Comparison of ENCODE assay signal across 15 cellular contexts in the genomic region with DNA sequence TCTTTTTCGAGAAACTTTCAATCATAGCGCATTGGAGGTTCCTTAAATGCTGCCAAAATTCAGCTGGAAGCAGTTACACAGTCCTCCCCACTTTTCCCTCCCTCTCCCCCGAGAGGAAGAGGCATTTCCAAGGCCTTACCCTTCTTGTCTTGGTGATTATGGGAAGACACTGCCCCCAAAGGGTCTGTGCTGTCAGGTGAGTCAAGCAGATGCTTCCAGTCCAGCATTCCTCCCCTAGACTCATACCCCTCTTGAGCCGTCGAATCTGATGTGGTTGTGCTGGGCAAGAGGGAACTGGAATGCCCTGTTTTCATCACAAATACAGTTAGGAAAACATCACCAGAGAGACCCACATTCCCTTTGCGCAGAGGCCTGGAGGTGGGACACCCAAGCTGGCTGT.
DNase-seq lines count a peak whose midpoint lies in the region; ATAC-seq, FAIRE-seq and TF ChIP-seq lines count a peak whose summit lies in the region.
"Had no signal": no experiment of that assay in that cellular context is flagged by ENCODE, and none has a peak within 500 bp of the region (broad histone marks: within the 10 kb centered on the region; RNA-seq: fewer than 3 reads in every experiment).

No MANE protein-coding gene starts in this region.

- no peaks in the 10 kb centered on the region for H3K4me1 ChIP-seq in H9 (ENCODE audit: insufficient read depth, low read length)
- H3K4me1 ChIP-seq in H1 (replicated peaks in 1 of 4; ENCODE audit: control insufficient read depth in 3 of 4, insufficient read depth in 4 of 4, low read length in 3 of 4): no peaks in the 10 kb centered on the region; a peak in 1 of 7 replicates
- H3K4me1 ChIP-seq in neuronal stem cell (ENCODE audit: control insufficient read depth in 2 of 2, insufficient read depth in 1 of 2, low read depth in 1 of 2, low read length in 2 of 2): peaks cover 1 to 4% of the 10 kb centered on the region in 2 donors

- DNase-seq in H9: no peak
- no peak for DNase-seq in H1 (ENCODE audit: low read depth in 1 of 2, low spot score in 2 of 2)
- DNase-seq in neuronal stem cell (ENCODE audit: low spot score): no peak
- DNase-seq in NCI-H2029 (lab: John Stamatoyannopoulos, UW): no peak
- DNase-seq in stimulated activated naive CD8-positive, alpha-beta T cell treated with anti-CD3 and anti-CD28 coated beads, Interleukin-15, amount 100 ng/mL, for 72 hours: no peak
- no peak for DNase-seq in COLO668 (lab: John Stamatoyannopoulos, UW; ENCODE audit: unreplicated experiment)
- no peak for DNase-seq in HT-29 (ENCODE audit: low spot score)
- DNase-seq: CD8-positive, alpha-beta memory T cell; DMS53; GF-D8; H7 had no signal

- H3K79me1 ChIP-seq in H9 (ENCODE audit: insufficient read depth, low read depth, low read length, poor library complexity, severe bottlenecking): no peaks in the 10 kb centered on the region
- 0 out of 2 replicates have a peak, but pooled peaks cover 3% of the 10 kb centered on the region for H3K79me1 ChIP-seq in H1 (ENCODE audit: low read depth, low read length)
- H3K79me1 ChIP-seq in neuronal stem cell (ENCODE audit: low read depth, low read length): no peaks in the 10 kb centered on the region

- peaks cover 4 to 5% of the 10 kb centered on the region in 2 experiments; a peak in 3 of 4 replicates for H3K4me1 Mint-ChIP-seq in H9
- H3K4me1 Mint-ChIP-seq in stimulated activated naive CD8-positive, alpha-beta T cell treated with anti-CD3 and anti-CD28 coated beads, Interleukin-15, amount 100 ng/mL, for 72 hours: no peaks in the 10 kb centered on the region
- H3K4me1 Mint-ChIP-seq: B cell; CD8-positive, alpha-beta memory T cell had no signal

- no peak overlapping the region for H2BK20ac ChIP-seq in H9 (ENCODE audit: low read depth, low read length, poor library complexity, severe bottlenecking)
- no peak overlapping the region for H2BK20ac ChIP-seq in H1 (ENCODE audit: low read length)

- peak; percentile 17 to 26; a peak in 3 of 4 replicates for TF ChIP-seq RAD21 in H1 (IDR thresholded peaks at IDR 0.05 in 1 of 2, conservative IDR thresholded peaks at IDR 0.05 in 1 of 2; ENCODE audit: low read depth in 2 of 2, low read length in 2 of 2)

- H4K91ac ChIP-seq in H9 (ENCODE audit: insufficient read length, low read depth, low read length) (no peak overlapping the region), H1 (replicated peaks; ENCODE audit: insufficient read length, low read length) (no peak overlapping the region), neuronal stem cell (ENCODE audit: low read depth, low read length, poor library complexity) (no peak overlapping the region)

- H3K9me3 ChIP-seq in H9 (ENCODE audit: control insufficient read depth, low read depth, low read length) (no peaks in the 10 kb centered on the region), H1 (ENCODE audit: insufficient read depth in 2 of 2, low read depth in 1 of 2, low read length in 1 of 2) (no peaks in the 10 kb centered on the region), neuronal stem cell (replicated peaks in 1 of 2; ENCODE audit: control insufficient read depth in 2 of 2, insufficient read depth in 1 of 2, low read depth in 1 of 2, low read length in 2 of 2) (peaks cover 0 to 4% of the 10 kb centered on the region in 2 donors)

- H3K36me3 ChIP-seq in H1 (ENCODE audit: control insufficient read depth in 2 of 4, insufficient read depth in 4 of 4, low read length in 3 of 4) (peaks cover 17 to 99% (median 65%) of the 10 kb centered on the region in 4 experiments), neuronal stem cell (replicated peaks in 1 of 2; ENCODE audit: control insufficient read depth in 2 of 2, insufficient read depth in 2 of 2, low read length in 2 of 2) (peaks cover 6 to 12% of the 10 kb centered on the region in 2 donors)

- H2BK15ac ChIP-seq in H9 (ENCODE audit: low read depth, low read length) (no peak overlapping the region), H1 (ENCODE audit: low read length) (no peak overlapping the region), neuronal stem cell (ENCODE audit: low read length) (no peak overlapping the region)

- H2BK12ac ChIP-seq in H9 (ENCODE audit: insufficient read length, low read depth, low read length) (no peak overlapping the region), H1 (ENCODE audit: low read depth, low read length) (no peak overlapping the region), neuronal stem cell (ENCODE audit: low read length) (no peak overlapping the region)

- H3K56ac ChIP-seq in H9 (ENCODE audit: insufficient read length, low read depth, low read length): no peak overlapping the region
- no peak overlapping the region for H3K56ac ChIP-seq in H1 (replicated peaks; ENCODE audit: insufficient read length, low read depth, low read length)

- peak overlapping the region; percentile 23 to 89 (median 56); a peak in 4 of 7 replicates for H3K27ac Mint-ChIP-seq in H9
- no peak overlapping the region for H3K27ac Mint-ChIP-seq in stimulated activated naive CD8-positive, alpha-beta T cell treated with anti-CD3 and anti-CD28 coated beads, Interleukin-15, amount 100 ng/mL, for 72 hours
- H3K27ac Mint-ChIP-seq: B cell; CD8-positive, alpha-beta memory T cell had no signal

- H3K23me2 ChIP-seq in H9 (ENCODE audit: insufficient read length, low read depth, low read length, poor library complexity, severe bottlenecking) (no peaks in the 10 kb centered on the region), H1 (ENCODE audit: low read depth, low read length) (no peaks in the 10 kb centered on the region)

- no peak for TF ChIP-seq POLR2A in H1 (IDR thresholded peaks at IDR 0.05; ENCODE audit: control extremely low read depth in 1 of 2, low read depth in 2 of 2, low read length in 2 of 2)

- H3K79me2 ChIP-seq in H9 (ENCODE audit: insufficient read depth, low read length) (no peaks in the 10 kb centered on the region), H1 (ENCODE audit: control insufficient read depth in 1 of 2, insufficient read depth in 2 of 2, low read length in 2 of 2) (no peaks in the 10 kb centered on the region)

- peaks cover 54 to 97% (median 88%) of the 10 kb centered on the region in 3 experiments; a peak in 6 of 7 replicates for H3K36me3 Mint-ChIP-seq in H9 (ENCODE audit: insufficient read depth in 1 of 3, low read depth in 3 of 3)

- no peak for ATAC-seq in stimulated activated naive CD8-positive, alpha-beta T cell treated with anti-CD3 and anti-CD28 coated beads, Interleukin-15, amount 100 ng/mL, for 72 hours

- H3K4me3 ChIP-seq in H1 (ENCODE audit: extremely low read depth in 1 of 4, insufficient read depth in 2 of 4, low read depth in 3 of 4, low read length in 4 of 4) (no peak overlapping the region), neuronal stem cell (ENCODE audit: low read length in 2 of 2) (no peak overlapping the region)

- no peak overlapping the region for H4K5ac ChIP-seq in H9 (ENCODE audit: insufficient read length, low read depth, low read length)
- no peak overlapping the region for H4K5ac ChIP-seq in H1 (ENCODE audit: insufficient read length, low read depth, low read length)

- TF ChIP-seq EP300 in H1 (IDR thresholded peaks at IDR 0.05; ENCODE audit: borderline replicate concordance in 1 of 2, low read depth in 2 of 2, low read length in 2 of 2): no peak

- H3K4me2 ChIP-seq in H9 (ENCODE audit: insufficient read depth, insufficient read length, low read length) (no peak overlapping the region), H1 (ENCODE audit: insufficient read depth in 1 of 2, low read depth in 2 of 2, low read length in 2 of 2) (no peak overlapping the region), neuronal stem cell (ENCODE audit: insufficient read depth, low read length, poor library complexity, severe bottlenecking) (no peak overlapping the region)

- no CpG with 5 or more reads among the region's 6 CpGs for WGBS in H9 (ENCODE audit: extremely low coverage, insufficient read length, low lambda C conversion rate)
- 93% methylated on average over 6 of the region's 6 CpGs; no CpG with 5 or more reads in 1 of the 2 experiments for WGBS in H1 (ENCODE audit: extremely low coverage in 1 of 2, insufficient coverage in 1 of 2, insufficient read length in 1 of 2, insufficient replicate concordance in 2 of 2, low coverage in 1 of 2, low lambda C conversion rate in 2 of 2, missing lambda C conversion rate in 1 of 2), 2 experiments
- WGBS in neuronal stem cell (ENCODE audit: extremely low coverage in 2 of 2, insufficient read length in 2 of 2, insufficient replicate concordance in 1 of 2), 2 donors: no CpG with 5 or more reads among the region's 6 CpGs

- H2BK5ac ChIP-seq in H9 (ENCODE audit: insufficient read length, low read length) (no peak overlapping the region), H1 (ENCODE audit: low read depth, low read length) (no peak overlapping the region), neuronal stem cell (ENCODE audit: low read length) (no peak overlapping the region)

- no peak for TF ChIP-seq CTCF in H9 (conservative IDR thresholded peaks at IDR 0.05)
- TF ChIP-seq CTCF in H1 (IDR thresholded peaks at IDR 0.05; ENCODE audit: control extremely low read depth in 1 of 3, insufficient read depth in 1 of 3, low read depth in 1 of 3, low read length in 3 of 3): no peak

- H3K27me3 ChIP-seq in H9 (ENCODE audit: insufficient read depth, low read length) (no peaks in the 10 kb centered on the region), H1 (replicated peaks in 1 of 4; ENCODE audit: control insufficient read depth in 3 of 4, extremely low read depth in 1 of 4, insufficient read depth in 3 of 4, low read length in 3 of 4) (no peaks in the 10 kb centered on the region), neuronal stem cell (ENCODE audit: control insufficient read depth in 3 of 3, insufficient read depth in 3 of 3, low read depth in 1 of 3, low read length in 3 of 3) (no peaks in the 10 kb centered on the region)

- no peak overlapping the region for H3K23ac ChIP-seq in H9 (ENCODE audit: insufficient read length, low read depth, low read length)
- no peak overlapping the region for H3K23ac ChIP-seq in H1 (ENCODE audit: insufficient read length)
- no peak overlapping the region for H3K23ac ChIP-seq in neuronal stem cell (ENCODE audit: low read depth, low read length, poor library complexity)

- no peak overlapping the region for H3T11ph ChIP-seq in H9 (ENCODE audit: low read length)

- CTCF ChIA-PET in H1 (lab: Charles Lee; ENCODE audit: partially characterized antibody): interaction anchor here (1.0 kb wide), 1 partner anchor 60 kb away, joined by 3 read pairs; no protein-coding TSS in a partner anchor

- H3K27me3 Mint-ChIP-seq in H9 (ENCODE audit: low read depth): no peaks in the 10 kb centered on the region
- no peaks in the 10 kb centered on the region for H3K27me3 Mint-ChIP-seq in stimulated activated naive CD8-positive, alpha-beta T cell treated with anti-CD3 and anti-CD28 coated beads, Interleukin-15, amount 100 ng/mL, for 72 hours
- H3K27me3 Mint-ChIP-seq: B cell; CD8-positive, alpha-beta memory T cell had no signal

- no peak overlapping the region for H3K4ac ChIP-seq in H9 (ENCODE audit: low read depth, low read length)
- H3K4ac ChIP-seq in H1 (replicated peaks; ENCODE audit: insufficient read length, low read depth, low read length): no peak overlapping the region
- no peak overlapping the region for H3K4ac ChIP-seq in neuronal stem cell (ENCODE audit: low read length)

- H3K14ac ChIP-seq in H9 (ENCODE audit: insufficient read depth, low read length): no peak overlapping the region
- H3K14ac ChIP-seq in H1 (ENCODE audit: insufficient read length): no peak overlapping the region
- no peak overlapping the region for H3K14ac ChIP-seq in neuronal stem cell (ENCODE audit: low read length)

- H3K18ac ChIP-seq in H9 (ENCODE audit: insufficient read length, low read depth, low read length) (no peak overlapping the region), H1 (ENCODE audit: extremely low read depth, low read length) (no peak overlapping the region), neuronal stem cell (ENCODE audit: low read length) (no peak overlapping the region)

- H2AK5ac ChIP-seq in H9 (ENCODE audit: insufficient read length, low read length) (no peak overlapping the region), H1 (ENCODE audit: low read depth, low read length) (no peak overlapping the region), neuronal stem cell (ENCODE audit: low read depth, low read length) (no peak overlapping the region)

- H3K4me3 Mint-ChIP-seq in H9: no peak overlapping the region
- H3K4me3 Mint-ChIP-seq in stimulated activated naive CD8-positive, alpha-beta T cell treated with anti-CD3 and anti-CD28 coated beads, Interleukin-15, amount 100 ng/mL, for 72 hours: no peak overlapping the region
- H3K4me3 Mint-ChIP-seq: B cell; CD8-positive, alpha-beta memory T cell had no signal

- H4K8ac ChIP-seq in H9 (replicated peaks; ENCODE audit: insufficient read length, low read depth, low read length) (no peak overlapping the region), H1 (ENCODE audit: extremely low read depth, insufficient read depth, low read length) (no peak overlapping the region), neuronal stem cell (ENCODE audit: low read depth, low read length) (peak overlapping the region; percentile 7)

- H4K20me1 ChIP-seq in H9 (ENCODE audit: control insufficient read depth, insufficient read depth, insufficient read length) (no peaks in the 10 kb centered on the region), H1 (replicated peaks in 1 of 2; ENCODE audit: control insufficient read depth in 1 of 2, insufficient read depth in 2 of 2, low read length in 2 of 2) (peaks cover 2 to 4% of the 10 kb centered on the region in 2 experiments)

- POLR2A ChIA-PET in H1 (lab: Charles Lee; ENCODE audit: partially characterized antibody): no interaction called here

- H3K9ac ChIP-seq in H9 (ENCODE audit: extremely low read depth, insufficient read length, low read length) (no peak overlapping the region), H1 (replicated peaks in 1 of 4; ENCODE audit: extremely low read depth in 1 of 4, low read depth in 3 of 4, low read length in 3 of 4) (no peak overlapping the region), neuronal stem cell (ENCODE audit: low read depth, low read length, poor library complexity) (no peak overlapping the region)

- H2BK120ac ChIP-seq in H9 (ENCODE audit: low read depth, low read length, poor library complexity, severe bottlenecking) (no peak overlapping the region), H1 (replicated peaks; ENCODE audit: low read depth, low read length) (no peak overlapping the region), neuronal stem cell (ENCODE audit: low read depth, low read length) (no peak overlapping the region)

- no peak overlapping the region for H2AFZ ChIP-seq in H9 (ENCODE audit: low read length)
- H2AFZ ChIP-seq in H1 (ENCODE audit: low read length): no peak overlapping the region
- no peak overlapping the region for H2AFZ ChIP-seq in neuronal stem cell (ENCODE audit: low read length)

- H3K27ac ChIP-seq in H9 (ENCODE audit: insufficient read length, low read depth, low read length) (no peak overlapping the region), H1 (ENCODE audit: low read depth, low read length) (no peak overlapping the region), neuronal stem cell (replicated peaks; ENCODE audit: low read length) (no peak overlapping the region), temporal lobe (ENCODE audit: low read depth, low read length) (peak overlapping the region; percentile 63)

- no peaks in the 10 kb centered on the region for H3K9me3 Mint-ChIP-seq in H9
- no peaks in the 10 kb centered on the region for H3K9me3 Mint-ChIP-seq in stimulated activated naive CD8-positive, alpha-beta T cell treated with anti-CD3 and anti-CD28 coated beads, Interleukin-15, amount 100 ng/mL, for 72 hours

- no peak for FAIRE-seq in H1 (lab: Jason Lieb, UNC)
- FAIRE-seq: A204.1, GM19239 had no signal

Comparison
In these comparisons a context has a peak if more than half of its experiments do, and no peak if none do; other contexts are left out.
1. H3K27ac Mint-ChIP-seq: peak in H9 (3 of 3); none in stimulated activated naive CD8-positive, alpha-beta T cell treated with anti-CD3 and anti-CD28 coated beads, Interleukin-15, amount 100 ng/mL, for 72 hours (0 of 2).